3 cellular contexts compared by ENCODE assay signal in genomic region chr10:67878133-67878532, GRCh38.
TF ChIP-seq lines count a peak whose summit lies in the region.

No MANE protein-coding gene starts in this region.

TF ChIP-seq in HCT116, 20 proteins besides CTCF, POLR2A, EP300 and RAD21:
- TF ChIP-seq POLR2AphosphoS5 (IDR thresholded peaks at IDR 0.05; ENCODE audit: low read depth, low read length), result no peak
- no peak for TF ChIP-seq SP1 (IDR thresholded peaks at IDR 0.05; ENCODE audit: low read depth)
- no peak for TF ChIP-seq ELF1 (IDR thresholded peaks at IDR 0.05; ENCODE audit: borderline replicate concordance, low read depth)

TF ChIP-seq in K562, 482 proteins besides CTCF, POLR2A, EP300 and RAD21:
- TF ChIP-seq CEBPB (tag; IDR thresholded peaks at IDR 0.05), result peak; percentile 72
- TF ChIP-seq, protein P1, sequence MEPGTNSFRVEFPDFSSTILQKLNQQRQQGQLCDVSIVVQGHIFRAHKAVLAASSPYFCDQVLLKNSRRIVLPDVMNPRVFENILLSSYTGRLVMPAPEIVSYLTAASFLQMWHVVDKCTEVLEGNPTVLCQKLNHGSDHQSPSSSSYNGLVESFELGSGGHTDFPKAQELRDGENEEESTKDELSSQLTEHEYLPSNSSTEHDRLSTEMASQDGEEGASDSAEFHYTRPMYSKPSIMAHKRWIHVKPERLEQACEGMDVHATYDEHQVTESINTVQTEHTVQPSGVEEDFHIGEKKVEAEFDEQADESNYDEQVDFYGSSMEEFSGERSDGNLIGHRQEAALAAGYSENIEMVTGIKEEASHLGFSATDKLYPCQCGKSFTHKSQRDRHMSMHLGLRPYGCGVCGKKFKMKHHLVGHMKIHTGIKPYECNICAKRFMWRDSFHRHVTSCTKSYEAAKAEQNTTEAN (CRISPR knock-in tag; IDR thresholded peaks at IDR 0.05), result no peak

TF ChIP-seq in endothelial cell of umbilical vein, 7 proteins besides CTCF, POLR2A, EP300 and RAD21:
- TF ChIP-seq FOS (IDR thresholded peaks at IDR 0.05; ENCODE audit: borderline replicate concordance, insufficient read depth, low read length) (no peak), EZH2 (IDR thresholded peaks at IDR 0.05; ENCODE audit: borderline replicate concordance, low read depth, low read length, severe bottlenecking) (no peak), JUN (IDR thresholded peaks at IDR 0.05; ENCODE audit: borderline replicate concordance, insufficient read depth, insufficient read length, low read depth) (no peak), MAX (IDR thresholded peaks at IDR 0.05; ENCODE audit: insufficient read depth, insufficient read length) (no peak), GATA2 (IDR thresholded peaks at IDR 0.05; ENCODE audit: insufficient read depth, insufficient read length, low read depth, low read length) (no peak), MYC (IDR thresholded peaks at IDR 0.05; ENCODE audit: low read depth, low read length) (no peak), POLR2AphosphoS5 (IDR thresholded peaks at IDR 0.05; ENCODE audit: insufficient read depth, low read depth, low read length) (no peak)
